Comparison of ENCODE assay signal across 39 cellular contexts in the genomic region with DNA sequence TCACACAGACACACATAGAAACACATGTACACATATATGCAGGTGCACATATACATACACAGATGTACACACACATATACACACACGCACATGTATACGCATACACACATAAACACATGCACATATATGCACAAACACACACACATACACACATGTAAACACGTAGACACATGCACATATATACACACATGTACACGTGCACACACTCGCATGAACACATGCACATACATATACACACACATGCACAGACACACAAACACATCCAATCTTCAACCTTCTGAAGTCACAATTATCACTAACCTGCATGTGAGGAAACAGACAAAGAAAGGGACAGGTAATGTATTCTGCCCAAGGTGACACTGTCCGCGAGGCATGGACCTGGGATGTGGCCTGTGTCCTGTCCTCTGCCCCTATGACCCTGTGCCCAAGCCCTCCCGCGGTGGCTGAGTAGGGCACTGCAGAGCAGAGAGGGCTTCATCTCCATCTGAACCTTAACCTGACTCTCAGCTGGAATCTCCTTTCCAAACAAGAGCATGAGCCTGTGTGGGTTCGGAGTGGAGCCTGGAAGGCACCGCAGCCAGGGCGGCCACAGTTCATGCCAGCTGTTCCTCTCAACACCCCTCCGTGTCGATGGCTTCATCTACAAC.
"Had no signal": no experiment of that assay in that cellular context is flagged by ENCODE, and none has a peak within 500 bp of the region (broad histone marks: within the 10 kb centered on the region; RNA-seq: fewer than 3 reads in every experiment).

No MANE protein-coding gene starts in this region.

- ATAC-seq: activated CD4-positive, alpha-beta T cell treated with anti-CD3 and anti-CD28 coated beads for 36 hours; activated CD4-positive, CD25-positive, alpha-beta regulatory T cell treated with anti-CD3 and anti-CD28 coated beads, Interleukin-2, amount 50 U/mL, for 24 hours; activated CD8-positive, alpha-beta T cell treated with anti-CD3 and anti-CD28 coated beads for 36 hours; activated naive CD4-positive, alpha-beta T cell treated with anti-CD3 and anti-CD28 coated beads, Interleukin-2, amount 50 U/mL, for 72 hours; activated T-cell treated with anti-CD3 and anti-CD28 coated beads, Interleukin-2, amount 50 U/mL, for 4 hours; activated T-cell treated with anti-CD3 and anti-CD28 coated beads, Interleukin-2, amount 50 U/mL, for 72 hours; activated T-helper 17 cell treated with anti-CD3 and anti-CD28 coated beads, Interleukin-2, amount 50 U/mL, for 72 hours had no signal

- DNase-seq: activated B cell treated with CpG ODN at 0.5 μM for 24 hours; activated CD4-positive, alpha-beta memory T cell treated with anti-CD3 and anti-CD28 coated beads for 36 hours; activated CD4-positive, alpha-beta T cell treated with anti-CD3 and anti-CD28 coated beads for 1 hour; activated CD4-positive, alpha-beta T cell treated with anti-CD3 and anti-CD28 coated beads for 36 hours; activated CD4-positive, alpha-beta T cell treated with anti-CD3 and anti-CD28 coated beads for 48 hours; activated CD4-positive, alpha-beta T cell treated with anti-CD3 and anti-CD28 coated beads, Interleukin-2, amount 50 U/mL, for 1 hour; activated CD4-positive, alpha-beta T cell treated with anti-CD3 and anti-CD28 coated beads, Interleukin-2, amount 50 U/mL, for 4 hours; activated CD8-positive, alpha-beta memory T cell treated with anti-CD3 and anti-CD28 coated beads, Interleukin-2, amount 50 U/mL, for 4 hours; activated CD8-positive, alpha-beta T cell treated with anti-CD3 and anti-CD28 coated beads for 36 hours; activated effector memory CD4-positive, alpha-beta T cell treated with anti-CD3 and anti-CD28 coated beads, Interleukin-2, amount 50 U/mL, for 16 hours; activated gamma-delta T cell treated with Interleukin-2 at 50 U/mL for 16 hours; activated naive CD4-positive, alpha-beta T cell; activated naive CD4-positive, alpha-beta T cell treated with anti-CD3 and anti-CD28 coated beads for 36 hours; activated naive CD4-positive, alpha-beta T cell treated with anti-CD3 and anti-CD28 coated beads, Interleukin-2, amount 50 U/mL, for 16 hours; activated naive CD8-positive, alpha-beta T cell treated with anti-CD3 and anti-CD28 coated beads for 36 hours; activated T-cell treated with anti-CD3 and anti-CD28 coated beads for 4 hours; activated T-cell treated with anti-CD3 and anti-CD28 coated beads, Interleukin-2, amount 50 U/mL, for 1 hour; activated T-cell treated with anti-CD3 and anti-CD28 coated beads, Interleukin-2, amount 50 U/mL, for 4 hours; activated T-cell treated with anti-CD3 and anti-CD28 coated beads, Interleukin-2, amount 50 U/mL, for 72 hours; amniotic stem cell; aorta; caudate nucleus; cerebellar nuclear complex; T-helper 1 cell; T-helper 2 cell; T-helper 9 cell had no signal

- H3K9me3 Mint-ChIP-seq: activated naive CD8-positive, alpha-beta T cell treated with anti-CD3 and anti-CD28 coated beads for 36 hours; activated T-cell treated with anti-CD3 and anti-CD28 coated beads, Interleukin-2, amount 50 U/mL, for 4 hours; activated T-helper 1 cell treated with anti-CD3 and anti-CD28 coated beads, Interleukin-12 subunit alpha, Interleukin-12 subunit beta, Interleukin-2, Interleukin-4 antibody, amounts not matched to agents 30 ng/mL and 10 ng/mL and 1 ng/mL, durations not matched to agents 14 hours and 24 hours and 36 hours; activated T-helper 17 cell treated with anti-CD3 and anti-CD28 coated beads, Interleukin-2, amount 50 U/mL, for 72 hours; central memory CD8-positive, alpha-beta T cell; T-helper 1 cell treated with Interleukin-12 subunit alpha and Interleukin-12 subunit beta and Interleukin-4 antibody, amounts not matched to agents 30 μg/mL and 1 μg/mL, for 36 hours; T-helper 2 cell treated with Interferon-gamma antibody and Interleukin-4, amounts not matched to agents 5 μg/mL and 100 μg/mL, for 36 hours had no signal

- H3K9me3 ChIP-seq: adrenal gland had no signal

- FAIRE-seq: bronchial epithelial cell, TTC549 had no signal

- H3K4me1 ChIP-seq: adrenal gland had no signal

- H3K27ac ChIP-seq: adrenal gland, cardiac muscle cell, VCaP had no signal

- H3K36me3 ChIP-seq: adrenal gland, cardiac muscle cell had no signal

- H3K4me1 Mint-ChIP-seq: activated CD4-positive, alpha-beta T cell treated with anti-CD3 and anti-CD28 coated beads for 36 hours; activated naive CD8-positive, alpha-beta T cell treated with anti-CD3 and anti-CD28 coated beads for 36 hours; activated T-helper 17 cell treated with anti-CD3 and anti-CD28 coated beads, Interleukin-2, amount 50 U/mL, for 72 hours; central memory CD8-positive, alpha-beta T cell had no signal

- H3K27me3 Mint-ChIP-seq: activated B cell treated with CpG ODN at 0.5 μM for 24 hours; activated CD4-positive, alpha-beta memory T cell treated with anti-CD3 and anti-CD28 coated beads for 36 hours; activated CD4-positive, alpha-beta T cell treated with anti-CD3 and anti-CD28 coated beads for 36 hours; activated CD8-positive, alpha-beta T cell treated with anti-CD3 and anti-CD28 coated beads for 36 hours; brain had no signal

- H3K27me3 ChIP-seq: adrenal gland, cardiac muscle cell had no signal

- H3K36me3 Mint-ChIP-seq: activated CD4-positive, alpha-beta memory T cell treated with anti-CD3 and anti-CD28 coated beads for 36 hours; activated naive CD4-positive, alpha-beta T cell treated with anti-CD3 and anti-CD28 coated beads, Interleukin-2, amount 50 U/mL, for 72 hours; activated naive CD8-positive, alpha-beta T cell treated with anti-CD3 and anti-CD28 coated beads for 36 hours had no signal

- H3K4me3 Mint-ChIP-seq: activated B cell treated with CpG ODN at 0.5 μM for 24 hours; activated CD4-positive, alpha-beta memory T cell treated with anti-CD3 and anti-CD28 coated beads for 36 hours; activated CD4-positive, alpha-beta T cell treated with anti-CD3 and anti-CD28 coated beads for 36 hours; activated CD8-positive, alpha-beta T cell treated with anti-CD3 and anti-CD28 coated beads for 36 hours; activated naive CD4-positive, alpha-beta T cell treated with anti-CD3 and anti-CD28 coated beads for 36 hours; activated naive CD8-positive, alpha-beta T cell treated with anti-CD3 and anti-CD28 coated beads for 36 hours; activated T-cell treated with anti-CD3 and anti-CD28 coated beads, Interleukin-2, amount 50 U/mL, for 4 hours; activated T-cell treated with anti-CD3 and anti-CD28 coated beads, Interleukin-2, amount 50 U/mL, for 72 hours; activated T-helper 1 cell treated with anti-CD3 and anti-CD28 coated beads, Interleukin-12 subunit alpha, Interleukin-12 subunit beta, Interleukin-2, Interleukin-4 antibody, amounts not matched to agents 30 ng/mL and 10 ng/mL and 1 ng/mL, durations not matched to agents 14 hours and 24 hours and 36 hours; activated T-helper 17 cell treated with anti-CD3 and anti-CD28 coated beads, Interleukin-2, amount 50 U/mL, for 72 hours; brain; central memory CD8-positive, alpha-beta T cell; T-helper 1 cell treated with Interleukin-12 subunit alpha and Interleukin-12 subunit beta and Interleukin-4 antibody, amounts not matched to agents 30 μg/mL and 1 μg/mL, for 36 hours; T-helper 2 cell treated with Interferon-gamma antibody and Interleukin-4, amounts not matched to agents 5 μg/mL and 100 μg/mL, for 36 hours had no signal

- H3K4me3 ChIP-seq: adrenal gland, cardiac muscle cell had no signal

- H3K27ac Mint-ChIP-seq: activated B cell treated with CpG ODN at 0.5 μM for 24 hours; activated CD4-positive, alpha-beta memory T cell treated with anti-CD3 and anti-CD28 coated beads for 36 hours; activated CD4-positive, alpha-beta T cell treated with anti-CD3 and anti-CD28 coated beads for 36 hours; activated CD8-positive, alpha-beta T cell treated with anti-CD3 and anti-CD28 coated beads for 36 hours; activated naive CD4-positive, alpha-beta T cell treated with anti-CD3 and anti-CD28 coated beads for 36 hours; activated naive CD4-positive, alpha-beta T cell treated with anti-CD3 and anti-CD28 coated beads, Interleukin-2, amount 50 U/mL, for 72 hours; activated naive CD8-positive, alpha-beta T cell treated with anti-CD3 and anti-CD28 coated beads for 36 hours; activated T-cell treated with anti-CD3 and anti-CD28 coated beads, Interleukin-2, amount 50 U/mL, for 72 hours; activated T-helper 1 cell treated with anti-CD3 and anti-CD28 coated beads, Interleukin-12 subunit alpha, Interleukin-12 subunit beta, Interleukin-2, Interleukin-4 antibody, amounts not matched to agents 30 ng/mL and 10 ng/mL and 1 ng/mL, durations not matched to agents 14 hours and 24 hours and 36 hours; activated T-helper 17 cell treated with anti-CD3 and anti-CD28 coated beads, Interleukin-2, amount 50 U/mL, for 72 hours; brain; T-helper 1 cell treated with Interleukin-12 subunit alpha and Interleukin-12 subunit beta and Interleukin-4 antibody, amounts not matched to agents 30 μg/mL and 1 μg/mL, for 36 hours; T-helper 2 cell treated with Interferon-gamma antibody and Interleukin-4, amounts not matched to agents 5 μg/mL and 100 μg/mL, for 36 hours had no signal
